In genomic region chr7:54581511-54581910, GRCh38 we compare ENCODE assay signal across 18 cellular contexts. TPM values are rescaled to one million over a fixed set of nuclear protein-coding genes. Genes with fewer than 3 reads are reported as not detected.
"Had no signal": no experiment of that assay in that cellular context is flagged by ENCODE, and none has a peak within 500 bp of the region (broad histone marks: within the 10 kb centered on the region; RNA-seq: fewer than 3 reads in every experiment).

No MANE protein-coding gene starts in this region.

- H3K9ac ChIP-seq: parathyroid adenoma had no signal

- H3K9me3 ChIP-seq: gastroesophageal sphincter, left lung, mucosa of descending colon, thoracic aorta had no signal

- H3K4me1 ChIP-seq: gastroesophageal sphincter, heart right ventricle, left lung, parathyroid adenoma had no signal

- DNase-seq: activated B cell treated with CpG ODN at 0.5 μM for 24 hours; activated CD4-positive, alpha-beta T cell treated with anti-CD3 and anti-CD28 coated beads, Interleukin-2, amount 10 ng/mL, durations not matched to agents 24 days and 14 days; activated gamma-delta T cell treated with Interleukin-2 at 50 U/mL for 16 hours; activated naive CD8-positive, alpha-beta T cell treated with anti-CD3 and anti-CD28 coated beads for 36 hours; amygdala; brain microvascular endothelial cell; cerebellar nuclear complex; effector CD8-positive, alpha-beta T cell; heart right ventricle; left lung; mucosa of descending colon; naive thymus-derived CD8-positive, alpha-beta T cell; retina had no signal

- H3K27me3 ChIP-seq: brain microvascular endothelial cell, gastroesophageal sphincter, heart right ventricle, left lung had no signal

- ATAC-seq: gastroesophageal sphincter; heart right ventricle; left lung; mucosa of descending colon; naive thymus-derived CD8-positive, alpha-beta T cell; stimulated activated effector memory CD8-positive, alpha-beta T cell treated with anti-CD3 and anti-CD28 coated beads, Interleukin-12 subunit alpha, Interleukin-12 subunit beta, amount 100 ng/mL, for 72 hours had no signal

- H3K4me3 ChIP-seq: gastroesophageal sphincter, heart right ventricle, left lung, mucosa of descending colon, thoracic aorta had no signal

- H2AFZ ChIP-seq: parathyroid adenoma had no signal

- H3K27ac ChIP-seq: brain microvascular endothelial cell, gastroesophageal sphincter, heart right ventricle, left lung, parathyroid adenoma, thoracic aorta had no signal

- H3K79me2 ChIP-seq: parathyroid adenoma had no signal

- H3K36me3 ChIP-seq: brain microvascular endothelial cell, gastroesophageal sphincter, heart right ventricle, left lung, thoracic aorta had no signal

RNA-seq across cellular contexts. Expression of gene VSTM2A, which starts 39.3 kb away (rescaled TPM):
- total RNA-seq: activated B cell treated with CpG ODN at 0.5 μM for 24 hours; activated CD4-positive, alpha-beta T cell treated with anti-CD3 and anti-CD28 coated beads, Interleukin-2, amount 10 ng/mL, durations not matched to agents 24 days and 14 days; activated naive CD8-positive, alpha-beta T cell treated with anti-CD3 and anti-CD28 coated beads for 36 hours; fibroblast of lung; heart right ventricle; left lung; naive thymus-derived CD8-positive, alpha-beta T cell; thoracic aorta had no signal
- polyA plus RNA-seq: fibroblast of lung; heart right ventricle; naive thymus-derived CD8-positive, alpha-beta T cell had no signal
